8 cellular contexts compared by ENCODE assay signal in genomic region chr16:23509441-23509754, GRCh38. TPM values are rescaled to one million over a fixed set of nuclear protein-coding genes. Genes with fewer than 3 reads are reported as not detected.
DNase-seq lines count a peak whose midpoint lies in the region; ATAC-seq and TF ChIP-seq lines count a peak whose summit lies in the region.

No MANE protein-coding gene starts in this region.

- peaks cover 5% of the 10 kb centered on the region for H3K36me3 Mint-ChIP-seq in progenitor cell of endocrine pancreas (ENCODE audit: insufficient read depth)

- peaks cover 0 to 3% (median under 1%) of the 10 kb centered on the region in 4 donors for H3K36me3 ChIP-seq in esophagus muscularis mucosa

- 0% methylated on average over 5 of the region's 5 CpGs for WGBS in esophagus muscularis mucosa

- peak overlapping the region; percentile 86 to 99 (median 95) for H3K4me3 ChIP-seq in esophagus muscularis mucosa

- H3K4me1 Mint-ChIP-seq in progenitor cell of endocrine pancreas (ENCODE audit: low read depth): peaks cover 17% of the 10 kb centered on the region

- no peak for ATAC-seq in HG03280 (IDR thresholded peaks at IDR 0.05; ENCODE audit: unreplicated experiment)

- H3K27ac Mint-ChIP-seq in progenitor cell of endocrine pancreas: no peak overlapping the region

- no peaks in the 10 kb centered on the region for H3K27me3 ChIP-seq in esophagus muscularis mucosa

- H3K9me3 ChIP-seq in esophagus muscularis mucosa: no peaks in the 10 kb centered on the region

- peak overlapping the region; percentile 82 for H3K4me3 Mint-ChIP-seq in progenitor cell of endocrine pancreas (ENCODE audit: low read depth)

- no peaks in the 10 kb centered on the region for H3K27me3 Mint-ChIP-seq in progenitor cell of endocrine pancreas

- H3K4me1 ChIP-seq in esophagus muscularis mucosa: peaks cover 38 to 60% (median 51%) of the 10 kb centered on the region in 4 donors

- no peak for TF ChIP-seq POLR2A in esophagus muscularis mucosa (IDR thresholded peaks at IDR 0.05; ENCODE audit: low read depth)

- no peaks in the 10 kb centered on the region for H3K9me3 Mint-ChIP-seq in progenitor cell of endocrine pancreas (ENCODE audit: low read depth)

- TF ChIP-seq CTCF in esophagus muscularis mucosa (IDR thresholded peaks at IDR 0.05): no peak
- no peak for TF ChIP-seq CTCF in progenitor cell of endocrine pancreas (IDR thresholded peaks at IDR 0.05; ENCODE audit: unreplicated experiment)

- TF ChIP-seq EP300 in esophagus muscularis mucosa (IDR thresholded peaks at IDR 0.05): no peak

- DNase-seq in EL: peak; percentile 3
- DNase-seq in RPMI8226: peak; percentile 10
- DNase-seq in esophagus muscularis mucosa (ENCODE audit: extremely low spot score): no peak
- DNase-seq in progenitor cell of endocrine pancreas (ENCODE audit: low spot score, unreplicated experiment): no peak
- no peak for DNase-seq in NCI-H2227 (lab: John Stamatoyannopoulos, UW; ENCODE audit: unreplicated experiment)
- no peak for DNase-seq in dedifferentiated amniotic fluid mesenchymal stem cell (ENCODE audit: extremely low spot score)
- no peak for DNase-seq in activated CD4-positive, alpha-beta T cell treated with anti-CD3 and anti-CD28 coated beads for 1 hour

- intact Hi-C loops in esophagus muscularis mucosa (cut with DNase I): loop anchor here (5.0 kb wide), 2 partner anchors 48 to 52 kb away; partner anchors contain the start of genes EARS2 and UBFD1

- peak overlapping the region; percentile 86 to 91 (median 90) for H3K27ac ChIP-seq in esophagus muscularis mucosa (replicated peaks in 1 of 4)

RNA-seq across cellular contexts. Expression of gene GGA2, which starts 0.9 kb away (rescaled TPM):
- 10 to 100 TPM; 20.3 to 37.3 (median 23.0) TPM for total RNA-seq in esophagus muscularis mucosa
- total RNA-seq in progenitor cell of endocrine pancreas: 87.5 and 89.9 TPM in 2 replicates

RNA-seq across cellular contexts. Expression of gene EARS2, which starts 47.8 kb away (rescaled TPM):
- total RNA-seq in esophagus muscularis mucosa: 10 to 100 TPM; 14.2 to 24.4 (median 18.2) TPM
- 24.7 and 26.6 TPM in 2 replicates for total RNA-seq in progenitor cell of endocrine pancreas

RNA-seq across cellular contexts. Expression of gene UBFD1, which starts 48.1 kb away (rescaled TPM):
- total RNA-seq in esophagus muscularis mucosa: 10 to 100 TPM; 39.1 to 86.8 (median 65.5) TPM
- 101 and 106 TPM in 2 replicates for total RNA-seq in progenitor cell of endocrine pancreas

RNA-seq across cellular contexts. Expression of gene COG7, which starts 56.4 kb away (rescaled TPM):
- 10 to 100 TPM; 11.9 to 23.7 (median 15.1) TPM for total RNA-seq in esophagus muscularis mucosa
- 24.9 and 28.3 TPM in 2 replicates for total RNA-seq in progenitor cell of endocrine pancreas

Comparison
In these comparisons a context has a peak if more than half of its experiments do, and no peak if none do; other contexts are left out.
1. DNase-seq: peak in EL (single experiment) and RPMI8226 (single experiment); none in esophagus muscularis mucosa (single experiment), progenitor cell of endocrine pancreas (single experiment), NCI-H2227 (single experiment), dedifferentiated amniotic fluid mesenchymal stem cell (single experiment) and activated CD4-positive, alpha-beta T cell treated with anti-CD3 and anti-CD28 coated beads for 1 hour (single experiment).